ENCODE assay signal across 19 cellular contexts in genomic region chr1:193062698-193063463, GRCh38. TPM values are rescaled to one million over a fixed set of nuclear protein-coding genes. Genes with fewer than 3 reads are reported as not detected.
DNase-seq lines count a peak whose midpoint lies in the region; ATAC-seq and TF ChIP-seq lines count a peak whose summit lies in the region.
"Had no signal": no experiment of that assay in that cellular context is flagged by ENCODE, and none has a peak within 500 bp of the region (broad histone marks: within the 10 kb centered on the region; RNA-seq: fewer than 3 reads in every experiment).

No MANE protein-coding gene starts in this region.

- 0 out of 2 replicates have a peak overlapping the region, but pooled peaks have one; percentile 17 for H3K4me2 ChIP-seq in DND-41 (ENCODE audit: insufficient read depth, low read length)

- no peak for TF ChIP-seq CTCF in DND-41 (IDR thresholded peaks at IDR 0.05; ENCODE audit: borderline replicate concordance, extremely low read depth, low read length, poor library complexity, severe bottlenecking)
- no peak for TF ChIP-seq CTCF in glutamatergic neuron (IDR thresholded peaks at IDR 0.05; ENCODE audit: partially characterized antibody, unreplicated experiment)
- no peak for TF ChIP-seq CTCF in Calu3 (IDR thresholded peaks at IDR 0.05; ENCODE audit: unreplicated experiment)
- TF ChIP-seq CTCF in CD14-positive monocyte (IDR thresholded peaks at IDR 0.05) = no peak

- peaks cover 27% of the 10 kb centered on the region; the same call in 1 of the 2 replicates for H4K20me1 ChIP-seq in DND-41 (ENCODE audit: insufficient read depth, low read length)

- CTCF ChIA-PET in Calu3 (lab: Charles Lee) = no interaction called here

- peaks cover 31% of the 10 kb centered on the region for H3K4me1 ChIP-seq in DND-41 (ENCODE audit: insufficient read depth, low read length)

- no TSS peak for BruUV-seq in Calu3 (replicated peaks; lab: Mats Ljungman, UMichigan)

- peaks cover 59% of the 10 kb centered on the region for H3K4me1 Mint-ChIP-seq in activated naive CD8-positive, alpha-beta T cell treated with anti-CD3 and anti-CD28 coated beads for 36 hours
- H3K4me1 Mint-ChIP-seq in glutamatergic neuron (ENCODE audit: low read depth, unreplicated experiment) (peaks cover 10% of the 10 kb centered on the region), Calu3 (ENCODE audit: low read depth, unreplicated experiment) (peaks cover 28% of the 10 kb centered on the region), CD14-positive monocyte (peaks cover 36% of the 10 kb centered on the region)

- no peaks in the 10 kb centered on the region for H3K9me3 ChIP-seq in DND-41 (ENCODE audit: insufficient read depth, low read length, severe bottlenecking)
- H3K9me3 ChIP-seq: neutrophil had no signal

- no peaks in the 10 kb centered on the region for H3K27me3 ChIP-seq in DND-41 (ENCODE audit: insufficient read depth, low read length, poor library complexity)
- H3K27me3 ChIP-seq: neutrophil had no signal

- H3K36me3 Mint-ChIP-seq in activated naive CD8-positive, alpha-beta T cell treated with anti-CD3 and anti-CD28 coated beads for 36 hours = peaks cover 34% of the 10 kb centered on the region
- peaks cover 4% of the 10 kb centered on the region for H3K36me3 Mint-ChIP-seq in glutamatergic neuron (ENCODE audit: unreplicated experiment)
- peaks cover 29% of the 10 kb centered on the region for H3K36me3 Mint-ChIP-seq in Calu3 (ENCODE audit: insufficient read depth, unreplicated experiment)
- H3K36me3 Mint-ChIP-seq in CD14-positive monocyte = peaks cover 0 to 9% of the 10 kb centered on the region in 2 donors

- no peak for ATAC-seq in DND-41 (ENCODE audit: insufficient read depth, low read depth)
- ATAC-seq: WTC11 had no signal

- H3K4me3 ChIP-seq in DND-41 (ENCODE audit: low read depth in 1 of 2, low read length in 2 of 2) = no peak overlapping the region

- peaks cover 97% of the 10 kb centered on the region for H3K79me2 ChIP-seq in DND-41 (ENCODE audit: insufficient read depth, low read length)

- peaks cover 9% of the 10 kb centered on the region for H3K9me3 Mint-ChIP-seq in activated naive CD8-positive, alpha-beta T cell treated with anti-CD3 and anti-CD28 coated beads for 36 hours
- peaks cover 13% of the 10 kb centered on the region for H3K9me3 Mint-ChIP-seq in glutamatergic neuron (ENCODE audit: unreplicated experiment)
- H3K9me3 Mint-ChIP-seq in Calu3 (ENCODE audit: low read depth, unreplicated experiment) = no peaks in the 10 kb centered on the region
- no peaks in the 10 kb centered on the region for H3K9me3 Mint-ChIP-seq in CD14-positive monocyte

- intact Hi-C loops in Calu3 (cut with micrococcal nuclease; ENCODE audit: unreplicated experiment) (loop anchor here (5.0 kb wide), 2 partner anchors 39 to 59 kb away; partner anchors contain the start of gene CDC73), CD14-positive monocyte (cut with micrococcal nuclease) (no loop called here)

- H3K27me3 Mint-ChIP-seq in activated naive CD8-positive, alpha-beta T cell treated with anti-CD3 and anti-CD28 coated beads for 36 hours = peaks cover 4% of the 10 kb centered on the region
- H3K27me3 Mint-ChIP-seq in glutamatergic neuron (ENCODE audit: unreplicated experiment) = peaks cover 17% of the 10 kb centered on the region
- no peaks in the 10 kb centered on the region for H3K27me3 Mint-ChIP-seq in Calu3 (ENCODE audit: unreplicated experiment)
- peaks cover 0 to 5% (median 0%) of the 10 kb centered on the region in 3 donors for H3K27me3 Mint-ChIP-seq in CD14-positive monocyte (ENCODE audit: low read depth in 3 of 3)

- DNase-seq in DND-41 (no peak), HT1080 (ENCODE audit: low read depth) (peak; percentile 42), glutamatergic neuron (no peak), Calu3 (no peak), activated gamma-delta T cell treated with Interleukin-2 at 50 U/mL for 16 hours (no peak), CD14-positive monocyte (ENCODE audit: low spot score) (no peak)
- no peak for DNase-seq in activated naive CD8-positive, alpha-beta T cell treated with anti-CD3 and anti-CD28 coated beads for 36 hours
- DNase-seq: activated naive CD4-positive, alpha-beta T cell treated with Interleukin-2 at 50 U/mL for 16 hours; AML-193; cortex of kidney; NCI-H187; NCI-H345; NK-92 treated with Interleukin-12 subunit alpha and Interleukin-12 subunit beta, amount 100 ng/mL, for 24 hours; retina; Right ventricle myocardium superior; stimulated activated CD4-positive, alpha-beta T cell treated with anti-CD3 and anti-CD28 coated beads, Interleukin-12 subunit alpha, Interleukin-12 subunit beta, amount 100 ng/mL, for 4 hours had no signal

- no peak overlapping the region for H3K27ac ChIP-seq in DND-41 (ENCODE audit: low read length)
- H3K27ac ChIP-seq: neutrophil had no signal

- no peak overlapping the region for H3K9ac ChIP-seq in DND-41 (ENCODE audit: low read depth, low read length)

- peaks cover 3% of the 10 kb centered on the region; the same call in 1 of the 2 replicates for H3K36me3 ChIP-seq in DND-41 (ENCODE audit: insufficient read depth, low read length)
- H3K36me3 ChIP-seq: neutrophil had no signal

- H3K4me3 Mint-ChIP-seq in activated naive CD8-positive, alpha-beta T cell treated with anti-CD3 and anti-CD28 coated beads for 36 hours = no peak overlapping the region
- H3K4me3 Mint-ChIP-seq in glutamatergic neuron (ENCODE audit: unreplicated experiment) = peak overlapping the region; percentile 12
- H3K4me3 Mint-ChIP-seq in Calu3 (ENCODE audit: low read depth, unreplicated experiment) = no peak overlapping the region
- no peak overlapping the region for H3K4me3 Mint-ChIP-seq in CD14-positive monocyte
- H3K4me3 Mint-ChIP-seq: mesothelial cell of epicardium, WTC11 had no signal

- H3K27ac Mint-ChIP-seq in activated naive CD8-positive, alpha-beta T cell treated with anti-CD3 and anti-CD28 coated beads for 36 hours = peak overlapping the region; percentile 49
- H3K27ac Mint-ChIP-seq in glutamatergic neuron (ENCODE audit: unreplicated experiment) = no peak overlapping the region
- H3K27ac Mint-ChIP-seq in Calu3 (ENCODE audit: unreplicated experiment) = no peak overlapping the region
- no peak overlapping the region for H3K27ac Mint-ChIP-seq in CD14-positive monocyte
- H3K27ac Mint-ChIP-seq: mesothelial cell of epicardium, WTC11 had no signal

- H2AFZ ChIP-seq in DND-41 (ENCODE audit: low read depth, low read length) = no peak overlapping the region

RNA-seq across cellular contexts. Expression of gene RO60, which starts 3.5 kb away (rescaled TPM):
- total RNA-seq in HT1080 (2014; rRNA removed; shearing (Covaris generic)) = 75.0 and 78.3 TPM in 2 replicates
- 19.2 and 22.4 TPM in 2 replicates for polyA plus RNA-seq in HT1080 (2015; cell fraction: cytosol; rRNA removed)
- polyA plus RNA-seq in HT1080 (2015; cell fraction: nucleus; rRNA removed) = 27.1 and 27.6 TPM in 2 replicates
- 10 to 100 TPM; 58.2 to 62.0 TPM for total RNA-seq in activated naive CD8-positive, alpha-beta T cell treated with anti-CD3 and anti-CD28 coated beads for 36 hours
- total RNA-seq in glutamatergic neuron (ENCODE audit: unreplicated experiment) (117 TPM), Calu3 (2022) (63.6 and 65.1 TPM in 2 replicates)
- polyA plus RNA-seq in CD14-positive monocyte = 10 to 100 TPM; 58.1 to 67.9 TPM

RNA-seq across cellular contexts. Expression of gene UCHL5, which starts 3.7 kb away (rescaled TPM):
- total RNA-seq in HT1080 (2014; rRNA removed; shearing (Covaris generic)) = 27.0 and 41.4 TPM in 2 replicates
- 69.6 and 75.2 TPM in 2 replicates for polyA plus RNA-seq in HT1080 (2015; cell fraction: cytosol; rRNA removed)
- polyA plus RNA-seq in HT1080 (2015; cell fraction: nucleus; rRNA removed) = 42.1 and 46.5 TPM in 2 replicates
- 100 to 1,000 TPM; 118 to 129 TPM for total RNA-seq in activated naive CD8-positive, alpha-beta T cell treated with anti-CD3 and anti-CD28 coated beads for 36 hours
- total RNA-seq in glutamatergic neuron (ENCODE audit: unreplicated experiment) (25.9 TPM), Calu3 (2022) (69.9 and 73.7 TPM in 2 replicates)
- 10 to 100 TPM; 29.6 to 43.0 TPM for polyA plus RNA-seq in CD14-positive monocyte

RNA-seq across cellular contexts. Expression of gene GLRX2, which starts 42.3 kb away (rescaled TPM):
- 42.4 and 50.4 TPM in 2 replicates for total RNA-seq in HT1080 (2014; rRNA removed; shearing (Covaris generic))
- polyA plus RNA-seq in HT1080 (2015; cell fraction: cytosol; rRNA removed) = 19.0 and 22.1 TPM in 2 replicates
- 4.6 and 10.1 TPM in 2 replicates for polyA plus RNA-seq in HT1080 (2015; cell fraction: nucleus; rRNA removed)
- 10 to 100 TPM; 36.7 to 40.4 TPM for total RNA-seq in activated naive CD8-positive, alpha-beta T cell treated with anti-CD3 and anti-CD28 coated beads for 36 hours
- total RNA-seq in glutamatergic neuron (ENCODE audit: unreplicated experiment) = 7.2 TPM
- total RNA-seq in Calu3 (2022) = 25.7 and 27.4 TPM in 2 replicates
- 10 to 100 TPM; 15.2 to 16.1 TPM for polyA plus RNA-seq in CD14-positive monocyte

RNA-seq across cellular contexts. Expression of gene CDC73, which starts 59.0 kb away (rescaled TPM):
- 16.0 and 23.6 TPM in 2 replicates for total RNA-seq in HT1080 (2014; rRNA removed; shearing (Covaris generic))
- polyA plus RNA-seq in HT1080 (2015; cell fraction: cytosol; rRNA removed) = 31.3 and 33.3 TPM in 2 replicates
- polyA plus RNA-seq in HT1080 (2015; cell fraction: nucleus; rRNA removed) = 24.6 and 24.8 TPM in 2 replicates
- 10 to 100 TPM; 46.3 to 47.0 TPM for total RNA-seq in activated naive CD8-positive, alpha-beta T cell treated with anti-CD3 and anti-CD28 coated beads for 36 hours
- 40.0 TPM for total RNA-seq in glutamatergic neuron (ENCODE audit: unreplicated experiment)
- total RNA-seq in Calu3 (2022) = 70.7 and 75.2 TPM in 2 replicates
- 10 to 100 TPM; 57.2 to 60.3 TPM for polyA plus RNA-seq in CD14-positive monocyte
